Comparison of ENCODE assay signal across 11 cellular contexts in genomic region chr11:67396587-67397398, GRCh38. TPM values are rescaled to one million over a fixed set of nuclear protein-coding genes. Genes with fewer than 3 reads are reported as not detected.
A peak's percentile ranks its signal among the peaks of the same experiment; 100 is the strongest.
DNase-seq lines count a peak whose midpoint lies in the region; ATAC-seq, FAIRE-seq and TF ChIP-seq lines count a peak whose summit lies in the region.
"Had no signal": no experiment of that assay in that cellular context is flagged by ENCODE, and none has a peak within 500 bp of the region (broad histone marks: within the 10 kb centered on the region; RNA-seq: fewer than 3 reads in every experiment).

No MANE protein-coding gene starts in this region.

- no peaks in the 10 kb centered on the region for H3K27me3 ChIP-seq in HL-60 (ENCODE audit: insufficient read depth, poor library complexity, severe bottlenecking)
- H3K27me3 ChIP-seq in astrocyte (ENCODE audit: insufficient read depth, low read length), result no peaks in the 10 kb centered on the region
- H3K27me3 ChIP-seq in testis, result no peaks in the 10 kb centered on the region
- H3K27me3 ChIP-seq: hepatocyte had no signal

- peaks cover 14% of the 10 kb centered on the region for H3K4me1 Mint-ChIP-seq in astrocyte (ENCODE audit: low read depth, unreplicated experiment)

- no peak for ATAC-seq in HG02970 (IDR thresholded peaks at IDR 0.05; ENCODE audit: low FRiP score, unreplicated experiment)
- ATAC-seq: mucosa of descending colon had no signal

- H3K4me3 ChIP-seq in HL-60 (replicated peaks; ENCODE audit: insufficient read depth, low read length), result no peak overlapping the region
- H3K4me3 ChIP-seq in astrocyte (ENCODE audit: insufficient read depth, low read depth, low read length), result no peak overlapping the region
- H3K4me3 ChIP-seq in testis, result no peak overlapping the region
- H3K4me3 ChIP-seq: hepatocyte, mucosa of descending colon had no signal

- peak overlapping the region; percentile 54 for H3K4me3 Mint-ChIP-seq in astrocyte (ENCODE audit: unreplicated experiment)
- H3K4me3 Mint-ChIP-seq: CD14-positive monocyte had no signal

- H3K4me1 ChIP-seq in astrocyte (ENCODE audit: insufficient read depth, low read length), result peaks cover 19% of the 10 kb centered on the region
- H3K4me1 ChIP-seq in testis, result peaks cover 18% of the 10 kb centered on the region

- no peak overlapping the region for H3K4me2 ChIP-seq in astrocyte (ENCODE audit: low read length)
- H3K4me2 ChIP-seq: hepatocyte had no signal

- TF ChIP-seq CTCF in 22Rv1 (IDR thresholded peaks at IDR 0.05) (no peak), HL-60 (IDR thresholded peaks at IDR 0.05; ENCODE audit: insufficient read depth, low read length) (no peak), astrocyte (IDR thresholded peaks at IDR 0.05; ENCODE audit: insufficient read depth, low read depth, low read length) (no peak), testis (IDR thresholded peaks at IDR 0.05) (no peak)

- H3K27me3 Mint-ChIP-seq in astrocyte (ENCODE audit: low read depth, unreplicated experiment), result no peaks in the 10 kb centered on the region

- peaks cover 2% of the 10 kb centered on the region for H3K36me3 ChIP-seq in astrocyte (ENCODE audit: insufficient read depth, low read length)
- H3K36me3 ChIP-seq in testis (ENCODE audit: low read depth, missing control alignments), result no peaks in the 10 kb centered on the region

- H2AFZ ChIP-seq in astrocyte (ENCODE audit: low read depth, low read length), result no peak overlapping the region
- H2AFZ ChIP-seq: hepatocyte had no signal

- peak overlapping the region; percentile 96 for H3K27ac ChIP-seq in 22Rv1
- H3K27ac ChIP-seq in HL-60 (replicated peaks), result peak overlapping the region; percentile 21
- no peak overlapping the region for H3K27ac ChIP-seq in astrocyte (ENCODE audit: low read depth, low read length)
- H3K27ac ChIP-seq in testis, result no peak overlapping the region
- H3K27ac ChIP-seq: hepatocyte had no signal

- intact Hi-C loops in testis (cut with DNase I; ENCODE audit: low total_unique reads), result no loop called here

- no peaks in the 10 kb centered on the region for H3K9me3 ChIP-seq in astrocyte (ENCODE audit: insufficient read depth, low read depth, low read length)
- H3K9me3 ChIP-seq in testis, result no peaks in the 10 kb centered on the region
- H3K9me3 ChIP-seq: mucosa of descending colon had no signal

- H3K36me3 Mint-ChIP-seq in astrocyte (ENCODE audit: low read depth, unreplicated experiment), result peaks cover 22% of the 10 kb centered on the region

- H4K20me1 ChIP-seq in astrocyte (ENCODE audit: insufficient read depth, low read length), result peaks cover 37% of the 10 kb centered on the region

- H3K79me2 ChIP-seq in astrocyte (ENCODE audit: insufficient read depth, low read length), result peaks cover 46% of the 10 kb centered on the region

- DNase-seq in HL-60 (ENCODE audit: low read depth in 1 of 2, low spot score in 1 of 2), result no peak
- DNase-seq in astrocyte (ENCODE audit: low read depth), result no peak
- no peak for DNase-seq in HCEC 1CT
- no peak for DNase-seq in testis
- DNase-seq: effector CD4-positive, alpha-beta T cell; mucosa of descending colon; NCI-H748 treated with DMSO at 0.1 percent for 48 hours had no signal

- no peak for TF ChIP-seq POLR2A in testis (IDR thresholded peaks at IDR 0.05)

- no peak overlapping the region for H3K9ac ChIP-seq in astrocyte (ENCODE audit: low read length)

- no peaks in the 10 kb centered on the region for H3K9me3 Mint-ChIP-seq in astrocyte (ENCODE audit: unreplicated experiment)
- H3K9me3 Mint-ChIP-seq: CD14-positive monocyte had no signal

- no peak for FAIRE-seq in astrocyte (lab: Jason Lieb, UNC)

- WGBS in testis, 2 donors, result 71 to 74% methylated on average over 12 to 13 of the region's 13 CpGs

- H3K27ac Mint-ChIP-seq in astrocyte (ENCODE audit: unreplicated experiment), result peak overlapping the region; percentile 80

RNA-seq across cellular contexts. Expression of gene PPP1CA, which starts 4.9 kb away (rescaled TPM):
- total RNA-seq in astrocyte (157 and 159 TPM in 2 replicates), testis (100 to 1,000 TPM; 100 to 129 TPM)
- 79.7 TPM for polyA plus RNA-seq in testis (ENCODE audit: insufficient read depth, low read depth, low replicate concordance)

RNA-seq across cellular contexts. Expression of gene RAD9A, which starts 5.0 kb away (rescaled TPM):
- total RNA-seq in astrocyte (9.2 and 9.4 TPM in 2 replicates), testis (10 to 100 TPM; 35.8 to 46.2 TPM)
- 25.7 TPM for polyA plus RNA-seq in testis (ENCODE audit: insufficient read depth, low read depth, low replicate concordance)

RNA-seq across cellular contexts. Expression of gene TBC1D10C, which starts 7.1 kb away (rescaled TPM):
- total RNA-seq in astrocyte, result 0.16 TPM in 1 of 2 replicates, not detected in the other
- total RNA-seq in testis, result 1 to 10 TPM; 1.8 to 3.8 TPM
- 3.3 TPM for polyA plus RNA-seq in testis (ENCODE audit: insufficient read depth, low read depth, low replicate concordance)
- total RNA-seq: hepatocyte had no signal

RNA-seq across cellular contexts. Expression of gene CARNS1, which starts 18.7 kb away (rescaled TPM):
- total RNA-seq in astrocyte (0.10 and 0.23 TPM in 2 replicates), testis (1 to 10 TPM in 1 of 2 donors, under 1 TPM in 1; 0.74 to 1.3 TPM)
- polyA plus RNA-seq in testis (ENCODE audit: insufficient read depth, low read depth, low replicate concordance), result 1.6 TPM
- polyA plus RNA-seq: CD14-positive monocyte had no signal

RNA-seq across cellular contexts. Expression of gene CLCF1, which starts 23.4 kb away (rescaled TPM):
- total RNA-seq in astrocyte, result 17.4 and 17.6 TPM in 2 replicates
- 1 to 10 TPM; 3.7 to 6.8 TPM for total RNA-seq in testis
- 2.7 TPM for polyA plus RNA-seq in testis (ENCODE audit: insufficient read depth, low read depth, low replicate concordance)

Comparison
In these comparisons a context has a peak if more than half of its experiments do, and no peak if none do; other contexts are left out.
1. H3K27ac ChIP-seq: peak in 22Rv1 (single experiment) and HL-60 (single experiment); none in astrocyte (single experiment) and testis (0 of 2).